ENCODE assay signal across 12 cellular contexts in genomic region chr1:10734900-10735602, GRCh38.
DNase-seq lines count a peak whose midpoint lies in the region; ATAC-seq, FAIRE-seq and TF ChIP-seq lines count a peak whose summit lies in the region.
"Had no signal": no experiment of that assay in that cellular context is flagged by ENCODE, and none has a peak within 500 bp of the region (broad histone marks: within the 10 kb centered on the region; RNA-seq: fewer than 3 reads in every experiment).

No MANE protein-coding gene starts in this region.

- peak overlapping the region; percentile 25 for H3K27ac ChIP-seq in HUES64 (ENCODE audit: low read depth, low read length)
- no peak overlapping the region for H3K27ac ChIP-seq in naive thymus-derived CD4-positive, alpha-beta T cell (ENCODE audit: low read depth, low read length)
- H3K27ac ChIP-seq: BLaER1 had no signal

- TF ChIP-seq CTCF in BE2C (IDR thresholded peaks at IDR 0.05; ENCODE audit: low read depth, low read length) (no peak), nephron (IDR thresholded peaks at IDR 0.05; ENCODE audit: unreplicated experiment in 3 of 3) (no peak)

- H3K9ac ChIP-seq in HUES64 (ENCODE audit: low read depth, low read length) = 0 out of 2 replicates have a peak overlapping the region, but pooled peaks have one; percentile 19
- H3K9ac ChIP-seq: BLaER1 had no signal

- no peak for FAIRE-seq in GM19239 (lab: Jason Lieb, UNC)

- peak overlapping the region in 2 of 3 experiments; percentile 2 to 34 for H3K27ac Mint-ChIP-seq in nephron
- H3K27ac Mint-ChIP-seq in naive thymus-derived CD4-positive, alpha-beta T cell = no peak overlapping the region

- H3K27me3 Mint-ChIP-seq in nephron (ENCODE audit: low read depth) = peaks cover 55% of the 10 kb centered on the region
- H3K27me3 Mint-ChIP-seq in naive thymus-derived CD4-positive, alpha-beta T cell = peaks cover 0 to 3% (median 0%) of the 10 kb centered on the region in 5 donors

- 63% methylated on average over 25 of the region's 25 CpGs for WGBS in HUES64

- H3K4me3 Mint-ChIP-seq in nephron = no peak overlapping the region
- no peak overlapping the region for H3K4me3 Mint-ChIP-seq in naive thymus-derived CD4-positive, alpha-beta T cell
- H3K4me3 Mint-ChIP-seq: activated T-cell treated with anti-CD3 and anti-CD28 coated beads, Interleukin-2, amount 50 U/mL, for 4 hours had no signal

- no peaks in the 10 kb centered on the region; the same call in 1 of the 2 replicates for H3K4me1 ChIP-seq in BE2C
- peaks cover 32% of the 10 kb centered on the region for H3K4me1 ChIP-seq in HUES64 (ENCODE audit: insufficient read depth, low read length)
- H3K4me1 ChIP-seq in naive thymus-derived CD4-positive, alpha-beta T cell (ENCODE audit: control insufficient read depth in 2 of 2, insufficient read depth in 2 of 2, low read length in 2 of 2) = no peaks in the 10 kb centered on the region

- H3K9me3 Mint-ChIP-seq in nephron = no peaks in the 10 kb centered on the region
- no peaks in the 10 kb centered on the region for H3K9me3 Mint-ChIP-seq in naive thymus-derived CD4-positive, alpha-beta T cell
- H3K9me3 Mint-ChIP-seq: activated T-cell treated with anti-CD3 and anti-CD28 coated beads, Interleukin-2, amount 50 U/mL, for 4 hours had no signal

- H3K36me3 ChIP-seq in BE2C (no peaks in the 10 kb centered on the region), HUES64 (ENCODE audit: insufficient read depth, low read length) (no peaks in the 10 kb centered on the region)
- H3K36me3 ChIP-seq in naive thymus-derived CD4-positive, alpha-beta T cell (ENCODE audit: control insufficient read depth in 2 of 3, insufficient read depth in 3 of 3, low read length in 3 of 3) = no peaks in the 10 kb centered on the region
- H3K36me3 ChIP-seq: BLaER1 had no signal

- POLR2A ChIA-PET in naive thymus-derived CD4-positive, alpha-beta T cell (lab: Charles Lee) = no interaction called here

- CTCF ChIA-PET in naive thymus-derived CD4-positive, alpha-beta T cell (lab: Charles Lee) = no interaction called here

- H3K36me3 Mint-ChIP-seq in nephron (ENCODE audit: low read depth) = no peaks in the 10 kb centered on the region
- H3K36me3 Mint-ChIP-seq in naive thymus-derived CD4-positive, alpha-beta T cell = no peaks in the 10 kb centered on the region

- H3K9me3 ChIP-seq in BE2C = no peaks in the 10 kb centered on the region
- H3K9me3 ChIP-seq in HUES64 (ENCODE audit: insufficient read depth, low read depth, low read length) = no peaks in the 10 kb centered on the region
- H3K9me3 ChIP-seq in naive thymus-derived CD4-positive, alpha-beta T cell (ENCODE audit: control insufficient read depth in 2 of 3, low read length in 3 of 3) = no peaks in the 10 kb centered on the region
- H3K9me3 ChIP-seq: BLaER1, mucosa of descending colon had no signal

- no peaks in the 10 kb centered on the region for H3K27me3 ChIP-seq in BE2C
- no peaks in the 10 kb centered on the region for H3K27me3 ChIP-seq in HUES64 (ENCODE audit: insufficient read depth, low read length)
- H3K27me3 ChIP-seq in naive thymus-derived CD4-positive, alpha-beta T cell (ENCODE audit: control insufficient read depth in 2 of 2, insufficient read depth in 2 of 2, low read length in 2 of 2) = no peaks in the 10 kb centered on the region
- H3K27me3 ChIP-seq: BLaER1 had no signal

- H3K4me1 Mint-ChIP-seq in nephron = peaks cover 34% of the 10 kb centered on the region
- H3K4me1 Mint-ChIP-seq in naive thymus-derived CD4-positive, alpha-beta T cell = no peaks in the 10 kb centered on the region

- H3K4me3 ChIP-seq in BE2C (ENCODE audit: low read depth, low read length) = no peak overlapping the region
- no peak overlapping the region for H3K4me3 ChIP-seq in HUES64 (ENCODE audit: low read length)
- no peak overlapping the region for H3K4me3 ChIP-seq in naive thymus-derived CD4-positive, alpha-beta T cell (ENCODE audit: low read length)
- H3K4me3 ChIP-seq: BLaER1, mucosa of descending colon had no signal

- intact Hi-C loops in naive thymus-derived CD4-positive, alpha-beta T cell (cut with micrococcal nuclease) = no loop called here

- ATAC-seq in naive thymus-derived CD4-positive, alpha-beta T cell = no peak
- ATAC-seq in GM18498 (IDR thresholded peaks at IDR 0.05; ENCODE audit: unreplicated experiment) = no peak
- ATAC-seq: activated T-cell treated with anti-CD3 and anti-CD28 coated beads, Interleukin-2, amount 50 U/mL, for 4 hours; mucosa of descending colon had no signal

- DNase-seq in BE2C (peak; percentile 59), ecto neural progenitor cell (ENCODE audit: low spot score) (peak; percentile 78), GM19239 (ENCODE audit: insufficient read length, low spot score) (no peak), amniotic stem cell (lab: John Stamatoyannopoulos, UW) (no peak)
- DNase-seq in naive thymus-derived CD4-positive, alpha-beta T cell = no peak
- DNase-seq: activated T-cell treated with anti-CD3 and anti-CD28 coated beads, Interleukin-2, amount 50 U/mL, for 4 hours; mucosa of descending colon; NCI-H446 treated with DMSO at 0.1 percent for 48 hours had no signal

Comparison
In these comparisons a context has a peak if more than half of its experiments do, and no peak if none do; other contexts are left out.
1. DNase-seq: peak in BE2C (single experiment) and ecto neural progenitor cell (single experiment); none in GM19239 (single experiment), naive thymus-derived CD4-positive, alpha-beta T cell (0 of 9) and amniotic stem cell (single experiment).
2. H3K27ac Mint-ChIP-seq: peak in nephron (2 of 3); none in naive thymus-derived CD4-positive, alpha-beta T cell (0 of 9).